In the genomic region with DNA sequence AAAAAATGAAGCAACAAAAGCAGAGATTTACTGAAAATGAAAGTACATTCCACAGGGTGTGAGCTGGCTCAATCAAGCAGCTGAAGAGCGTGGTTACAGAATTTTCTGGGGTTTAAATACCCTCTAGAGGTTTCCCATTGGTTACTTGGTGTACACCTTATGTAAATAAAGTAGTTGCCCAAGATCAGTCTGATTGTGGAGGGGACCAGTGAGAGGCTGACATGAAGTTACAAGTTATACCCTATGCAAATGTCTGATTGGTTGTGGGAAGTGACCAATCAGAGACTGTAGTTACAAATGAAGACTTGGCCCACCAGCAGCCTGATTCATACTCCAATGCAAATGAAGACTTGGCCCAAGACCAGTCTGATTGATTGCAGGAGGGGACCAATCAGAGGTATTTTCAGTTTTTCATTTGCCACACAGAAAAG, we compare ENCODE assay signal across 11 cellular contexts. TPM values are rescaled to one million over a fixed set of nuclear protein-coding genes. Genes with fewer than 3 reads are reported as not detected.
DNase-seq lines count a peak whose midpoint lies in the region; ATAC-seq and TF ChIP-seq lines count a peak whose summit lies in the region.
"Had no signal": no experiment of that assay in that cellular context is flagged by ENCODE, and none has a peak within 500 bp of the region (broad histone marks: within the 10 kb centered on the region; RNA-seq: fewer than 3 reads in every experiment).

No MANE protein-coding gene starts in this region.

- no peak for ATAC-seq in CD4-positive, alpha-beta T cell (ENCODE audit: poor library complexity)
- ATAC-seq in HG02763 (IDR thresholded peaks at IDR 0.05; ENCODE audit: unreplicated experiment) = no peak
- ATAC-seq: naive thymus-derived CD4-positive, alpha-beta T cell had no signal

- no peaks in the 10 kb centered on the region for H3K4me1 Mint-ChIP-seq in CD4-positive, alpha-beta T cell (ENCODE audit: low read depth)
- H3K4me1 Mint-ChIP-seq: H9; naive thymus-derived CD4-positive, alpha-beta T cell had no signal

- no peak overlapping the region for H3K23ac ChIP-seq in trophoblast cell (ENCODE audit: low read length)

- intact Hi-C loops in CD4-positive, alpha-beta T cell (cut with DNase I, micrococcal nuclease) = no loop called here

- no peaks in the 10 kb centered on the region for H3K9me3 ChIP-seq in trophoblast cell (ENCODE audit: insufficient read depth, low read depth, low read length)
- no peaks in the 10 kb centered on the region for H3K9me3 ChIP-seq in CD4-positive, alpha-beta T cell (ENCODE audit: control insufficient read depth, low read length)

- POLR2A ChIA-PET in CD4-positive, alpha-beta T cell (lab: Charles Lee) = no interaction called here

- H2BK5ac ChIP-seq in trophoblast cell (ENCODE audit: low read depth, low read length, poor library complexity) = no peak overlapping the region

- no peak overlapping the region for H2AK5ac ChIP-seq in trophoblast cell (ENCODE audit: low read length)

- CTCF ChIA-PET in CD4-positive, alpha-beta T cell (lab: Charles Lee) = no interaction called here

- H3K27ac ChIP-seq in trophoblast cell (ENCODE audit: low read depth, low read length) = no peak overlapping the region
- no peak overlapping the region for H3K27ac ChIP-seq in CD4-positive, alpha-beta T cell (ENCODE audit: low read depth, low read length)

- H2BK12ac ChIP-seq in trophoblast cell (ENCODE audit: low read length) = no peak overlapping the region

- no peak overlapping the region for H4K12ac ChIP-seq in trophoblast cell (ENCODE audit: low read depth, low read length)

- H2BK120ac ChIP-seq in trophoblast cell (ENCODE audit: insufficient read depth, low read length, poor library complexity) = no peak overlapping the region

- H3K18ac ChIP-seq in trophoblast cell (ENCODE audit: low read length) = no peak overlapping the region

- no peak for TF ChIP-seq CTCF in GM12865 (IDR thresholded peaks at IDR 0.05; ENCODE audit: insufficient read depth, low read depth, low read length, missing control alignments)
- no peak for TF ChIP-seq CTCF in epithelial cell of esophagus (IDR thresholded peaks at IDR 0.05; ENCODE audit: insufficient read depth, low read depth, low read length, missing control alignments)
- TF ChIP-seq CTCF in CD4-positive, alpha-beta T cell (IDR thresholded peaks at IDR 0.05) = no peak

- peaks cover 2 to 12% of the 10 kb centered on the region in 2 experiments for H3K4me1 ChIP-seq in trophoblast cell (ENCODE audit: control insufficient read depth in 1 of 2, insufficient read depth in 2 of 2, low read length in 2 of 2)

- H3K9ac ChIP-seq in trophoblast cell (ENCODE audit: low read length) = no peak overlapping the region

- no CpG with 5 or more reads among the region's 1 CpG for WGBS in trophoblast cell (ENCODE audit: extremely low coverage, insufficient coverage, insufficient read length)

- no peak overlapping the region for H2AFZ ChIP-seq in trophoblast cell (ENCODE audit: insufficient read depth, low read length, poor library complexity)

- H3K79me2 ChIP-seq in trophoblast cell (ENCODE audit: control insufficient read depth, insufficient read depth, low read length, poor library complexity) = no peaks in the 10 kb centered on the region

- H3K27ac Mint-ChIP-seq in CD4-positive, alpha-beta T cell = no peak overlapping the region
- H3K27ac Mint-ChIP-seq: naive thymus-derived CD4-positive, alpha-beta T cell had no signal

- no peaks in the 10 kb centered on the region for H3K36me3 Mint-ChIP-seq in CD4-positive, alpha-beta T cell (ENCODE audit: low read depth)
- H3K36me3 Mint-ChIP-seq: naive thymus-derived CD4-positive, alpha-beta T cell had no signal

- H3K36me3 ChIP-seq in trophoblast cell (ENCODE audit: control insufficient read depth in 1 of 2, insufficient read depth in 2 of 2, low read length in 2 of 2) = no peaks in the 10 kb centered on the region

- H3K4ac ChIP-seq in trophoblast cell (ENCODE audit: low read depth, low read length) = no peak overlapping the region

- no peak overlapping the region for H4K91ac ChIP-seq in trophoblast cell (ENCODE audit: low read depth, low read length)

- no peak overlapping the region for H3K14ac ChIP-seq in trophoblast cell (ENCODE audit: low read length)

- no peaks in the 10 kb centered on the region for H3K27me3 ChIP-seq in trophoblast cell (ENCODE audit: insufficient read depth, low read length)
- peaks cover 3% of the 10 kb centered on the region for H3K27me3 ChIP-seq in CD4-positive, alpha-beta T cell (ENCODE audit: control insufficient read depth, insufficient read depth, low read length)

- H3K9me3 Mint-ChIP-seq in CD4-positive, alpha-beta T cell = no peaks in the 10 kb centered on the region
- H3K9me3 Mint-ChIP-seq: H9 had no signal

- H3K27me3 Mint-ChIP-seq in CD4-positive, alpha-beta T cell = no peaks in the 10 kb centered on the region

- no peak overlapping the region for H3K4me2 ChIP-seq in trophoblast cell (ENCODE audit: low read length)

- no peak overlapping the region for H3K4me3 Mint-ChIP-seq in CD4-positive, alpha-beta T cell
- H3K4me3 Mint-ChIP-seq: H9 had no signal

- H3K79me1 ChIP-seq in trophoblast cell (ENCODE audit: low read length) = peaks cover 3% of the 10 kb centered on the region

- H3K4me3 ChIP-seq in GM12865 (ENCODE audit: low read depth, low read length) = no peak overlapping the region
- no peak overlapping the region for H3K4me3 ChIP-seq in epithelial cell of esophagus (ENCODE audit: low read length)
- no peak overlapping the region for H3K4me3 ChIP-seq in trophoblast cell (ENCODE audit: low read depth, low read length)

- DNase-seq in GM12865 (ENCODE audit: low read depth) = peak; percentile 10
- DNase-seq in NAMALWA (ENCODE audit: low spot score) = peak; percentile 43
- DNase-seq in epithelial cell of esophagus (ENCODE audit: low read depth) = peak; percentile 91
- peak; percentile 68 to 85 for DNase-seq in trophoblast cell
- no peak for DNase-seq in CD4-positive, alpha-beta T cell
- no peak for DNase-seq in NCI-H1436 (lab: John Stamatoyannopoulos, UW)
- DNase-seq: DMS79 treated with DMSO at 0.1 percent for 48 hours; H9; naive thymus-derived CD4-positive, alpha-beta T cell; NCI-H2029 had no signal

- no peak overlapping the region for H4K8ac ChIP-seq in trophoblast cell (ENCODE audit: low read depth, low read length)

RNA-seq across cellular contexts. Expression of gene KCTD12, which starts 30.0 kb away (rescaled TPM):
- polyA plus RNA-seq in trophoblast cell (2013) = 52.2 and 52.5 TPM in 2 replicates
- 1 to 10 TPM; 4.8 to 4.9 TPM for total RNA-seq in CD4-positive, alpha-beta T cell

Comparison
In these comparisons a context has a peak if more than half of its experiments do, and no peak if none do; other contexts are left out.
1. DNase-seq: peak in GM12865 (single experiment), NAMALWA (single experiment), epithelial cell of esophagus (single experiment) and trophoblast cell (2 of 2); none in CD4-positive, alpha-beta T cell (0 of 10) and NCI-H1436 (single experiment).